Comparison of ENCODE assay signal across 8 cellular contexts in genomic region chr4:54227261-54228063, GRCh38. TPM values are rescaled to one million over a fixed set of nuclear protein-coding genes. Genes with fewer than 3 reads are reported as not detected.
DNase-seq lines count a peak whose midpoint lies in the region; ATAC-seq and TF ChIP-seq lines count a peak whose summit lies in the region.

No MANE protein-coding gene starts in this region.

- H3K9me3 Mint-ChIP-seq in naive thymus-derived CD4-positive, alpha-beta T cell = peaks cover 0 to 2% (median 0%) of the 10 kb centered on the region in 11 donors

- no peak for TF ChIP-seq CTCF in AG04449 (IDR thresholded peaks at IDR 0.05; ENCODE audit: insufficient read depth, low read length, missing control alignments)
- TF ChIP-seq CTCF in RWPE1 (conservative IDR thresholded peaks at IDR 0.05; ENCODE audit: low read depth) = no peak

- peaks cover 8 to 9% of the 10 kb centered on the region in 2 donors for H3K4me1 ChIP-seq in esophagus (ENCODE audit: control insufficient read depth in 2 of 2, insufficient read depth in 2 of 2, low read length in 1 of 2)
- peaks cover 8 to 28% of the 10 kb centered on the region in 2 donors for H3K4me1 ChIP-seq in naive thymus-derived CD4-positive, alpha-beta T cell (ENCODE audit: control insufficient read depth in 2 of 2, insufficient read depth in 2 of 2, low read length in 2 of 2)

- ATAC-seq in GM21390 (IDR thresholded peaks at IDR 0.05; ENCODE audit: unreplicated experiment) (peak; percentile 16), HG03521 (IDR thresholded peaks at IDR 0.05; ENCODE audit: unreplicated experiment) (no peak)
- ATAC-seq in naive thymus-derived CD4-positive, alpha-beta T cell = no peak

- H3K9me3 ChIP-seq in SK-N-MC (ENCODE audit: low read depth, low read length) = no peaks in the 10 kb centered on the region
- H3K9me3 ChIP-seq in esophagus (ENCODE audit: control insufficient read depth in 2 of 2, insufficient read depth in 1 of 2, low read depth in 1 of 2, low read length in 1 of 2) = no peaks in the 10 kb centered on the region
- H3K9me3 ChIP-seq in naive thymus-derived CD4-positive, alpha-beta T cell (ENCODE audit: control insufficient read depth in 2 of 3, low read length in 3 of 3) = no peaks in the 10 kb centered on the region

- DNase-seq in AG04449 (ENCODE audit: low read depth, low spot score) = no peak
- no peak for DNase-seq in SK-N-MC (ENCODE audit: low read depth, low spot score)
- no peak for DNase-seq in naive thymus-derived CD4-positive, alpha-beta T cell
- no peak for DNase-seq in GM19238 (ENCODE audit: insufficient read length, low spot score)
- no peak for DNase-seq in RWPE1 (ENCODE audit: low spot score)

- peaks cover 0 to 10% of the 10 kb centered on the region in 2 donors for H3K27me3 ChIP-seq in esophagus (ENCODE audit: control insufficient read depth in 1 of 2, insufficient read depth in 2 of 2, low read length in 2 of 2)
- H3K27me3 ChIP-seq in naive thymus-derived CD4-positive, alpha-beta T cell (ENCODE audit: control insufficient read depth in 2 of 2, insufficient read depth in 2 of 2, low read length in 2 of 2) = peaks cover 5 to 20% of the 10 kb centered on the region in 2 donors

- 3 to 4% methylated on average over 36 of the region's 36 CpGs for WGBS in esophagus, 2 donors

- H3K27ac Mint-ChIP-seq in naive thymus-derived CD4-positive, alpha-beta T cell = peak overlapping the region in 1 of 9 donors; percentile 21

- H3K9ac ChIP-seq in SK-N-MC (ENCODE audit: insufficient read length) = no peak overlapping the region

- POLR2A ChIA-PET in AG04449 (lab: Yijun Ruan, JAX) = interaction anchor here (0.7 to 2.2 kb wide), 3 partner anchors 234 to 751 kb away, joined by 3 to 11 read pairs (median 3); no protein-coding TSS in a partner anchor
- POLR2A ChIA-PET in naive thymus-derived CD4-positive, alpha-beta T cell (lab: Charles Lee) = no interaction called here
- POLR2A ChIA-PET in RWPE1 (lab: Yijun Ruan, JAX; ENCODE audit: low non-redundant PET) = no interaction called here

- H3K27ac ChIP-seq in SK-N-MC (no peak overlapping the region), esophagus (ENCODE audit: low read depth in 2 of 2, low read length in 1 of 2) (peak overlapping the region; percentile 38 to 64), RWPE1 (no peak overlapping the region)
- H3K27ac ChIP-seq in naive thymus-derived CD4-positive, alpha-beta T cell (ENCODE audit: low read depth, low read length) = no peak overlapping the region

- H3K4me3 Mint-ChIP-seq in naive thymus-derived CD4-positive, alpha-beta T cell = peak overlapping the region; percentile 56 to 87 (median 76)

- peaks cover 74 to 96% (median 89%) of the 10 kb centered on the region in 5 donors for H3K27me3 Mint-ChIP-seq in naive thymus-derived CD4-positive, alpha-beta T cell

- CTCF ChIA-PET in AG04449 (lab: Yijun Ruan, JAX) (interaction anchor here (0.6 to 6.3 kb wide), 14 partner anchors 10 to 1211 kb away, joined by 3 to 70 read pairs (median 4); no protein-coding TSS in a partner anchor), RWPE1 (lab: Yijun Ruan, JAX) (interaction anchor here (0.6 kb wide), 1 partner anchor 298 kb away, joined by 3 read pairs; no protein-coding TSS in a partner anchor)
- CTCF ChIA-PET in naive thymus-derived CD4-positive, alpha-beta T cell (lab: Charles Lee) = no interaction called here

- H3K4me3 ChIP-seq in AG04449 (ENCODE audit: low read depth, low read length) = peak overlapping the region; percentile 93
- H3K4me3 ChIP-seq in SK-N-MC = peak overlapping the region; percentile 62
- H3K4me3 ChIP-seq in esophagus (ENCODE audit: low read depth in 1 of 2, low read length in 2 of 2) = peak overlapping the region; percentile 39 to 61
- H3K4me3 ChIP-seq in naive thymus-derived CD4-positive, alpha-beta T cell (ENCODE audit: low read length) = no peak overlapping the region

- intact Hi-C loops in naive thymus-derived CD4-positive, alpha-beta T cell (cut with micrococcal nuclease) = loop anchor here (1.0 to 2.0 kb wide), 2 partner anchors 119 to 321 kb away; no protein-coding TSS in a partner anchor

- H3K4me1 Mint-ChIP-seq in naive thymus-derived CD4-positive, alpha-beta T cell = peaks cover 26 to 55% (median 38%) of the 10 kb centered on the region in 7 donors

- H3K36me3 ChIP-seq in SK-N-MC (ENCODE audit: insufficient read depth, low read length) (no peaks in the 10 kb centered on the region), esophagus (ENCODE audit: control insufficient read depth in 2 of 2, insufficient read depth in 2 of 2, low read length in 1 of 2) (no peaks in the 10 kb centered on the region)
- no peaks in the 10 kb centered on the region for H3K36me3 ChIP-seq in naive thymus-derived CD4-positive, alpha-beta T cell (ENCODE audit: control insufficient read depth in 2 of 3, insufficient read depth in 3 of 3, low read length in 3 of 3)

- H3K36me3 Mint-ChIP-seq in naive thymus-derived CD4-positive, alpha-beta T cell = peaks cover 0 to 6% (median 3%) of the 10 kb centered on the region in 5 donors

RNA-seq across cellular contexts. Expression of gene PDGFRA, which starts 1.6 kb away (rescaled TPM):
- 1 to 10 TPM; 3.9 to 7.4 TPM for polyA plus RNA-seq in esophagus
- total RNA-seq in naive thymus-derived CD4-positive, alpha-beta T cell = 1 to 10 TPM in 1 of 5 experiments, not detected in 4; 1.9 TPM
- polyA plus RNA-seq in naive thymus-derived CD4-positive, alpha-beta T cell = not detected

Comparison
In these comparisons a context has a peak if more than half of its experiments do, and no peak if none do; other contexts are left out.
1. H3K27ac ChIP-seq: peak in esophagus (2 of 2); none in SK-N-MC (single experiment), naive thymus-derived CD4-positive, alpha-beta T cell (single experiment) and RWPE1 (single experiment).
2. RNA of gene PDGFRA, which starts 1.6 kb away (polyA plus RNA-seq): 3.9 to 7.4 TPM in esophagus; not detected in naive thymus-derived CD4-positive, alpha-beta T cell; every median in the first group is over 4 times any median in the second.